8 cellular contexts compared by ENCODE assay signal in the genomic region with DNA sequence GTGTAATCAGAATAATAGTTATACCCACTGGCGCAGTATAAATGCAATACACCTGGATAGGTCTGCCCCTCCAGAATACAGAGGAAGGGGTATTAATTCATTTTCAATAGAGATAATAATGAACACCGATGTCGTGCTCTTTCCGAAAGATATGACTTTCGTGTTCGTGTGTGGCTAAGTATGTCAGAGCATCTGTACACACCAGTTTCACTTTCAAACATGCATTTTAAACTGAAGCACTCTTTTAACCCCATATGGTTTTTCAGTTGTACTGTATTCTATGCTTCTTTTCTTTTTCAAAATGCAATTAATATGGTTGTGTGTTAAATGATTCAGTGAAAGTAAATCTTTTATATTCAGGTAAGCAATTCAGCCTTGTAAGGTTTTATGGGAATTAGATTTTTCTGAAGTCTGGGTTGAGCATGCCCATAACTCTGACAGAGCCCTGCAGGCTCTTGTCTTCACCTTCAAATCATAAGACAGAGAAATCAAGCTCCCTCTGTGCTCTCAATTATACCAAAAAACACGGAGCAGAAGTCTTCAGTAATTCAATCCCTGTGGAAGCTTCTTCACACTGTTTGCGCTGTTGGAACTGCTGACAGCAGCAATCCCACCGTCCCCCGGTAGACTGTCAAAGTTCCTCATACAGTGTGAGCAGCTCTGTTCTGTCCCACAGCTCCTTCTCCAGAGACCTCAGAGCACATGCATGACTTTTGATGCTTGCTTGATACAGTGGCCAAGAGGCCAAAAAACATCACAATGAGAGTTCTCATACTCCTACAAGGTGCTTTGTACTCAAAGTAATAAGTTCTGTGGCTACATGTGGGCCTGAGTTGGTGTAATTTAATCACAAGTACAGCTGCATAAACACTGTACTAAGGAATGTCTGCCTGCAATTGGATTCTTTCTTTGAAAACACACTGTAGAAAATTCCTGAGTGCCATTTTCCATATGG.
DNase-seq lines count a peak whose midpoint lies in the region; ATAC-seq and TF ChIP-seq lines count a peak whose summit lies in the region.

No MANE protein-coding gene starts in this region.

- H3K36me3 Mint-ChIP-seq in activated CD4-positive, alpha-beta T cell treated with anti-CD3 and anti-CD28 coated beads, Interleukin-2, amount 10 ng/mL, durations not matched to agents 7 days and 5 days (ENCODE audit: low read depth) = no peaks in the 10 kb centered on the region

- peaks cover 2% of the 10 kb centered on the region for H3K27me3 Mint-ChIP-seq in activated CD4-positive, alpha-beta T cell treated with anti-CD3 and anti-CD28 coated beads, Interleukin-2, amount 10 ng/mL, durations not matched to agents 7 days and 5 days

- H3K4me1 Mint-ChIP-seq in activated CD4-positive, alpha-beta T cell treated with anti-CD3 and anti-CD28 coated beads, Interleukin-2, amount 10 ng/mL, durations not matched to agents 7 days and 5 days = peaks cover 19% of the 10 kb centered on the region

- ATAC-seq in HG02840 (IDR thresholded peaks at IDR 0.05; ENCODE audit: low FRiP score, unreplicated experiment) = peak; percentile 94

- in situ Hi-C loops in SK-MEL-5 (cut with HindIII; ENCODE audit: low pct_unique_long_range_greater_than_20kb, low sequenced_read_pairs) = no loop called here

- no peak for TF ChIP-seq CTCF in fibroblast of villous mesenchyme (IDR thresholded peaks at IDR 0.05; ENCODE audit: insufficient read depth, low read depth, low read length)

- H3K4me3 ChIP-seq in fibroblast of villous mesenchyme (ENCODE audit: low read depth, low read length) = peak overlapping the region; percentile 50

- CTCF ChIA-PET in activated CD4-positive, alpha-beta T cell treated with anti-CD3 and anti-CD28 coated beads, Interleukin-2, amount 10 ng/mL, durations not matched to agents 7 days and 5 days (lab: Charles Lee) = no interaction called here

- peak overlapping the region; percentile 52 for H3K4me3 Mint-ChIP-seq in activated CD4-positive, alpha-beta T cell treated with anti-CD3 and anti-CD28 coated beads, Interleukin-2, amount 10 ng/mL, durations not matched to agents 7 days and 5 days

- DNase-seq in activated CD4-positive, alpha-beta T cell treated with anti-CD3 and anti-CD28 coated beads, Interleukin-2, amount 10 ng/mL, durations not matched to agents 7 days and 5 days = peak; percentile 7
- DNase-seq in activated CD4-positive, alpha-beta T cell treated with anti-CD3 and anti-CD28 coated beads, Interleukin-2, amount 50 U/mL, for 4 hours = no peak
- DNase-seq in SK-MEL-5 (ENCODE audit: low read depth, low spot score) (peak; percentile 49), fibroblast of villous mesenchyme (ENCODE audit: low read depth) (peak; percentile 28), smooth muscle cell of the brain vasculature (ENCODE audit: low read depth, low spot score) (peak; percentile 55), ureter (ENCODE audit: low spot score) (no peak)
- no peak for DNase-seq in stimulated activated CD4-positive, alpha-beta T cell treated with anti-CD3 and anti-CD28 coated beads, Interleukin-1b, Interleukin-23, amount 100 ng/mL, for 48 hours

- no peaks in the 10 kb centered on the region for H3K9me3 Mint-ChIP-seq in activated CD4-positive, alpha-beta T cell treated with anti-CD3 and anti-CD28 coated beads, Interleukin-2, amount 10 ng/mL, durations not matched to agents 7 days and 5 days

- H3K27ac Mint-ChIP-seq in activated CD4-positive, alpha-beta T cell treated with anti-CD3 and anti-CD28 coated beads, Interleukin-2, amount 10 ng/mL, durations not matched to agents 7 days and 5 days = peak overlapping the region; percentile 79

- POLR2A ChIA-PET in activated CD4-positive, alpha-beta T cell treated with anti-CD3 and anti-CD28 coated beads, Interleukin-2, amount 10 ng/mL, durations not matched to agents 7 days and 5 days (lab: Charles Lee) = no interaction called here

Comparison
In these comparisons a context has a peak if more than half of its experiments do, and no peak if none do; other contexts are left out.
1. DNase-seq: peak in activated CD4-positive, alpha-beta T cell treated with anti-CD3 and anti-CD28 coated beads, Interleukin-2, amount 10 ng/mL, durations not matched to agents 7 days and 5 days (single experiment), SK-MEL-5 (single experiment), fibroblast of villous mesenchyme (single experiment) and smooth muscle cell of the brain vasculature (single experiment); none in activated CD4-positive, alpha-beta T cell treated with anti-CD3 and anti-CD28 coated beads, Interleukin-2, amount 50 U/mL, for 4 hours (0 of 2), stimulated activated CD4-positive, alpha-beta T cell treated with anti-CD3 and anti-CD28 coated beads, Interleukin-1b, Interleukin-23, amount 100 ng/mL, for 48 hours (single experiment) and ureter (single experiment).